35 cellular contexts compared by ENCODE assay signal in genomic region chr7:91731962-91732361, GRCh38.
"Had no signal": no experiment of that assay in that cellular context is flagged by ENCODE, and none has a peak within 500 bp of the region (broad histone marks: within the 10 kb centered on the region; RNA-seq: fewer than 3 reads in every experiment).

No MANE protein-coding gene starts in this region.

- H3K27me3 ChIP-seq: MG63 had no signal

- DNase-seq: Karpas-422, Kasumi-1, KG1, MG63, MM.1S, MV-4-11, NCI-H1048, NCI-H1092, NCI-H1092 treated with DMSO at 0.1 percent for 48 hours, NCI-H1105, NCI-H1105 treated with DMSO at 0.1 percent for 48 hours, NCI-H1417, NCI-H1417 treated with DMSO at 0.1 percent for 48 hours, NCI-H1436, NCI-H1436 treated with DMSO at 0.1 percent for 48 hours, NCI-H146, NCI-H1694, NCI-H1694 treated with DMSO at 0.1 percent for 48 hours, NCI-H187, NCI-H187 treated with DMSO at 0.1 percent for 48 hours, NCI-H1930, NCI-H2029, NCI-H2029 treated with DMSO at 0.1 percent for 48 hours, NCI-H2081, NCI-H2081 treated with DMSO at 0.1 percent for 48 hours, NCI-H2107, NCI-H2171, NCI-H2171 treated with DMSO at 0.1 percent for 48 hours, NCI-H2227 treated with DMSO at 0.1 percent for 48 hours, NCI-H226, NCI-H345, NCI-H446, NCI-H446 treated with DMSO at 0.1 percent for 48 hours, NCI-H510A had no signal

- H3K4me3 ChIP-seq: MG63 had no signal

- H3K9me3 ChIP-seq: MG63 had no signal

- H3K27ac ChIP-seq: KMS-11 had no signal

- H3K36me3 ChIP-seq: MG63 had no signal
